ENCODE assay signal across 24 cellular contexts in genomic region chr5:180122875-180123274, GRCh38.
"Had no signal": no experiment of that assay in that cellular context is flagged by ENCODE, and none has a peak within 500 bp of the region (broad histone marks: within the 10 kb centered on the region; RNA-seq: fewer than 3 reads in every experiment).

No MANE protein-coding gene starts in this region.

- H3K27ac ChIP-seq: colonic mucosa, epithelial cell of prostate, esophagus squamous epithelium, gastrocnemius medialis, heart right ventricle, left lung, lower lobe of right lung had no signal

- H3K9me3 ChIP-seq: colonic mucosa, esophagus squamous epithelium, gastrocnemius medialis, heart right ventricle, left lung, lower lobe of right lung, mucosa of descending colon had no signal

- DNase-seq: colonic mucosa; cortex of kidney; effector CD8-positive, alpha-beta T cell; effector memory CD8-positive, alpha-beta T cell; endodermal cell; erythroblast; esophagus squamous epithelium; foreskin fibroblast; foreskin melanocyte; gastrocnemius medialis; heart right ventricle; hippocampal formation; left cardiac atrium; left ventricle myocardium superior; lower lobe of right lung; mesenchymal stem cell; mucosa of descending colon had no signal

- H3K36me3 ChIP-seq: colonic mucosa, esophagus squamous epithelium, gastrocnemius medialis, heart right ventricle, left lung, lower lobe of right lung had no signal

- ATAC-seq: effector memory CD8-positive, alpha-beta T cell; esophagus mucosa; gastrocnemius medialis; heart right ventricle; left cardiac atrium; left lung; left ventricle myocardium superior; lower lobe of right lung; mucosa of descending colon had no signal

- FAIRE-seq: islet of Langerhans, keratinocyte had no signal

- H3K36me3 Mint-ChIP-seq: mesothelial cell of epicardium had no signal

- H3K9me3 Mint-ChIP-seq: dendritic cell treated with granulocyte-macrophage colony-stimulating factor and Interleukin-4, amounts not matched to agents 40 ng/mL and 50 ng/mL, for 4 days; effector memory CD8-positive, alpha-beta T cell; endodermal cell; mesothelial cell of epicardium had no signal

- H3K27ac Mint-ChIP-seq: dendritic cell treated with granulocyte-macrophage colony-stimulating factor and Interleukin-4, amounts not matched to agents 40 ng/mL and 50 ng/mL, for 4 days; effector memory CD8-positive, alpha-beta T cell; endodermal cell; mesothelial cell of epicardium had no signal

- H3K4me1 ChIP-seq: colonic mucosa, gastrocnemius medialis, left lung, lower lobe of right lung had no signal

- H3K4me3 ChIP-seq: colonic mucosa, esophagus squamous epithelium, gastrocnemius medialis, heart right ventricle, left lung, lower lobe of right lung, mucosa of descending colon had no signal

- H3K27me3 ChIP-seq: colonic mucosa had no signal

- H3K4me3 Mint-ChIP-seq: dendritic cell treated with granulocyte-macrophage colony-stimulating factor and Interleukin-4, amounts not matched to agents 40 ng/mL and 50 ng/mL, for 4 days; effector memory CD8-positive, alpha-beta T cell; endodermal cell; mesothelial cell of epicardium had no signal
